1 cellular context compared by ENCODE assay signal in the genomic region with DNA sequence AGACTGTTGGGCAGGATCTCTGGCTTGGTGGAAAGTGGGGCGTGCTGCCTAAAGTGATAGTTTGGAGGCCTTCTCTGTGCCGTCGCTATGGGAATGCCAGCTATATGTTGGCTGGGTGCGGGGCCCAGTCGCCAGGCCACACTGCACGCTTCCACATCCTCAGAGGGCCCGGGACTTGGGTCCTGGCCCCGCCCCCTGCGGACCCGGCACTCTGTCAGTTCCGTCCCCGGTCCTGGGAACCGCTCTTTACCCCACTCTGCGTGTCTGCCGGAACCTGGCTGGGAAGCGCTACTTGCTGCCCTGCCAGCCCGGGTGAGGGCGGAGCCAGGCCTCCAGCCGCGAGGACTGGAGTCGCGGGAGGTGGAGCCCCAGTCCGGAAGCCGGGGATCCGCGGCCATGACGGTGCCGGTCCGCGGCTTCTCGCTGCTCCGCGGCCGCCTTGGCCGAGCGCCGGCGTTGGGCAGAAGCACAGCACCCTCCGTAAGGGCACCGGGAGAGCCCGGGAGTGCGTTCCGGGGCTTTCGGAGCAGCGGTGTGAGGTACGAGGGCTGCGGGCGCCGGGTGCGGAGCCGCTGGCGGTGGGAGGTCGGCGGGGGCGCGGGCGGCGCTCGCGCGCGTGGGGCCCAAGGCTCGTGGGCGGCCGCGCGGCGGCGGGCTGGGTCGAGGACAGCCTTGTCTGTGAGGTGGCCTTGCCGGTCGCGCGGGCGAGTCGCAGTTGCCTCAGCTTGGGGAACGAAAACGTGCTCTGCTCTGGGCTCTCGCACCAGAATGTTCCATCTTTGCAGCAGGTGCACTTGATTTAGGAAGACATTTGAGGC.
TF ChIP-seq lines count a peak whose summit lies in the region.

A gene (plus strand): TSS at position 376 of the 818 bp plus-strand sequence. CDS start 21 bp downstream, at position 397.

TF ChIP-seq in K562, 482 proteins besides CTCF, POLR2A, EP300 and RAD21 (continued from another document and continues in another):
- TF ChIP-seq, protein P1, sequence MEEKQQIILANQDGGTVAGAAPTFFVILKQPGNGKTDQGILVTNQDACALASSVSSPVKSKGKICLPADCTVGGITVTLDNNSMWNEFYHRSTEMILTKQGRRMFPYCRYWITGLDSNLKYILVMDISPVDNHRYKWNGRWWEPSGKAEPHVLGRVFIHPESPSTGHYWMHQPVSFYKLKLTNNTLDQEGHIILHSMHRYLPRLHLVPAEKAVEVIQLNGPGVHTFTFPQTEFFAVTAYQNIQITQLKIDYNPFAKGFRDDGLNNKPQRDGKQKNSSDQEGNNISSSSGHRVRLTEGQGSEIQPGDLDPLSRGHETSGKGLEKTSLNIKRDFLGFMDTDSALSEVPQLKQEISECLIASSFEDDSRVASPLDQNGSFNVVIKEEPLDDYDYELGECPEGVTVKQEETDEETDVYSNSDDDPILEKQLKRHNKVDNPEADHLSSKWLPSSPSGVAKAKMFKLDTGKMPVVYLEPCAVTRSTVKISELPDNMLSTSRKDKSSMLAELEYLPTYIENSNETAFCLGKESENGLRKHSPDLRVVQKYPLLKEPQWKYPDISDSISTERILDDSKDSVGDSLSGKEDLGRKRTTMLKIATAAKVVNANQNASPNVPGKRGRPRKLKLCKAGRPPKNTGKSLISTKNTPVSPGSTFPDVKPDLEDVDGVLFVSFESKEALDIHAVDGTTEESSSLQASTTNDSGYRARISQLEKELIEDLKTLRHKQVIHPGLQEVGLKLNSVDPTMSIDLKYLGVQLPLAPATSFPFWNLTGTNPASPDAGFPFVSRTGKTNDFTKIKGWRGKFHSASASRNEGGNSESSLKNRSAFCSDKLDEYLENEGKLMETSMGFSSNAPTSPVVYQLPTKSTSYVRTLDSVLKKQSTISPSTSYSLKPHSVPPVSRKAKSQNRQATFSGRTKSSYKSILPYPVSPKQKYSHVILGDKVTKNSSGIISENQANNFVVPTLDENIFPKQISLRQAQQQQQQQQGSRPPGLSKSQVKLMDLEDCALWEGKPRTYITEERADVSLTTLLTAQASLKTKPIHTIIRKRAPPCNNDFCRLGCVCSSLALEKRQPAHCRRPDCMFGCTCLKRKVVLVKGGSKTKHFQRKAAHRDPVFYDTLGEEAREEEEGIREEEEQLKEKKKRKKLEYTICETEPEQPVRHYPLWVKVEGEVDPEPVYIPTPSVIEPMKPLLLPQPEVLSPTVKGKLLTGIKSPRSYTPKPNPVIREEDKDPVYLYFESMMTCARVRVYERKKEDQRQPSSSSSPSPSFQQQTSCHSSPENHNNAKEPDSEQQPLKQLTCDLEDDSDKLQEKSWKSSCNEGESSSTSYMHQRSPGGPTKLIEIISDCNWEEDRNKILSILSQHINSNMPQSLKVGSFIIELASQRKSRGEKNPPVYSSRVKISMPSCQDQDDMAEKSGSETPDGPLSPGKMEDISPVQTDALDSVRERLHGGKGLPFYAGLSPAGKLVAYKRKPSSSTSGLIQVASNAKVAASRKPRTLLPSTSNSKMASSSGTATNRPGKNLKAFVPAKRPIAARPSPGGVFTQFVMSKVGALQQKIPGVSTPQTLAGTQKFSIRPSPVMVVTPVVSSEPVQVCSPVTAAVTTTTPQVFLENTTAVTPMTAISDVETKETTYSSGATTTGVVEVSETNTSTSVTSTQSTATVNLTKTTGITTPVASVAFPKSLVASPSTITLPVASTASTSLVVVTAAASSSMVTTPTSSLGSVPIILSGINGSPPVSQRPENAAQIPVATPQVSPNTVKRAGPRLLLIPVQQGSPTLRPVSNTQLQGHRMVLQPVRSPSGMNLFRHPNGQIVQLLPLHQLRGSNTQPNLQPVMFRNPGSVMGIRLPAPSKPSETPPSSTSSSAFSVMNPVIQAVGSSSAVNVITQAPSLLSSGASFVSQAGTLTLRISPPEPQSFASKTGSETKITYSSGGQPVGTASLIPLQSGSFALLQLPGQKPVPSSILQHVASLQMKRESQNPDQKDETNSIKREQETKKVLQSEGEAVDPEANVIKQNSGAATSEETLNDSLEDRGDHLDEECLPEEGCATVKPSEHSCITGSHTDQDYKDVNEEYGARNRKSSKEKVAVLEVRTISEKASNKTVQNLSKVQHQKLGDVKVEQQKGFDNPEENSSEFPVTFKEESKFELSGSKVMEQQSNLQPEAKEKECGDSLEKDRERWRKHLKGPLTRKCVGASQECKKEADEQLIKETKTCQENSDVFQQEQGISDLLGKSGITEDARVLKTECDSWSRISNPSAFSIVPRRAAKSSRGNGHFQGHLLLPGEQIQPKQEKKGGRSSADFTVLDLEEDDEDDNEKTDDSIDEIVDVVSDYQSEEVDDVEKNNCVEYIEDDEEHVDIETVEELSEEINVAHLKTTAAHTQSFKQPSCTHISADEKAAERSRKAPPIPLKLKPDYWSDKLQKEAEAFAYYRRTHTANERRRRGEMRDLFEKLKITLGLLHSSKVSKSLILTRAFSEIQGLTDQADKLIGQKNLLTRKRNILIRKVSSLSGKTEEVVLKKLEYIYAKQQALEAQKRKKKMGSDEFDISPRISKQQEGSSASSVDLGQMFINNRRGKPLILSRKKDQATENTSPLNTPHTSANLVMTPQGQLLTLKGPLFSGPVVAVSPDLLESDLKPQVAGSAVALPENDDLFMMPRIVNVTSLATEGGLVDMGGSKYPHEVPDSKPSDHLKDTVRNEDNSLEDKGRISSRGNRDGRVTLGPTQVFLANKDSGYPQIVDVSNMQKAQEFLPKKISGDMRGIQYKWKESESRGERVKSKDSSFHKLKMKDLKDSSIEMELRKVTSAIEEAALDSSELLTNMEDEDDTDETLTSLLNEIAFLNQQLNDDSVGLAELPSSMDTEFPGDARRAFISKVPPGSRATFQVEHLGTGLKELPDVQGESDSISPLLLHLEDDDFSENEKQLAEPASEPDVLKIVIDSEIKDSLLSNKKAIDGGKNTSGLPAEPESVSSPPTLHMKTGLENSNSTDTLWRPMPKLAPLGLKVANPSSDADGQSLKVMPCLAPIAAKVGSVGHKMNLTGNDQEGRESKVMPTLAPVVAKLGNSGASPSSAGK (IDR thresholded peaks at IDR 0.05), result peak; percentile 44; the same call in 1 of the 2 replicates
- peak; percentile 73 for TF ChIP-seq TAF9B (IDR thresholded peaks at IDR 0.05; ENCODE audit: partially characterized antibody)
- no peak; the same call in 1 of the 2 replicates for TF ChIP-seq BRD4 (IDR thresholded peaks at IDR 0.05)
- TF ChIP-seq CBX8 (IDR thresholded peaks at IDR 0.05; ENCODE audit: borderline replicate concordance, extremely low read depth, low read depth, low read length, poor library complexity, severe bottlenecking), result no peak
- TF ChIP-seq, protein P2, sequence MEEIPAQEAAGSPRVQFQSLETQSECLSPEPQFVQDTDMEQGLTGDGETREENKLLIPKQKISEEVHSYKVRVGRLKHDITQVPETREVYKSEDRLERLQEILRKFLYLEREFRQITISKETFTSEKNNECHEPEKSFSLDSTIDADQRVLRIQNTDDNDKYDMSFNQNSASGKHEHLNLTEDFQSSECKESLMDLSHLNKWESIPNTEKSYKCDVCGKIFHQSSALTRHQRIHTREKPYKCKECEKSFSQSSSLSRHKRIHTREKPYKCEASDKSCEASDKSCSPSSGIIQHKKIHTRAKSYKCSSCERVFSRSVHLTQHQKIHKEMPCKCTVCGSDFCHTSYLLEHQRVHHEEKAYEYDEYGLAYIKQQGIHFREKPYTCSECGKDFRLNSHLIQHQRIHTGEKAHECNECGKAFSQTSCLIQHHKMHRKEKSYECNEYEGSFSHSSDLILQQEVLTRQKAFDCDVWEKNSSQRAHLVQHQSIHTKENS (CRISPR knock-in tag; IDR thresholded peaks at IDR 0.05), result no peak
- TF ChIP-seq ZNF274 (IDR thresholded peaks at IDR 0.05; ENCODE audit: borderline replicate concordance, low read depth, low read length), result no peak
- TF ChIP-seq ZNF79 (CRISPR knock-in tag; IDR thresholded peaks at IDR 0.05; ENCODE audit: low read depth), result no peak
- no peak for TF ChIP-seq ZNF695 (CRISPR knock-in tag; IDR thresholded peaks at IDR 0.05)
- no peak for TF ChIP-seq ETV6 (IDR thresholded peaks at IDR 0.05; ENCODE audit: borderline replicate concordance in 1 of 2, low read depth in 2 of 2, low read length in 1 of 2)
- TF ChIP-seq ETV6 (CRISPR knock-in tag; IDR thresholded peaks at IDR 0.05; ENCODE audit: borderline replicate concordance), result no peak
- TF ChIP-seq MEF2A (IDR thresholded peaks at IDR 0.05; ENCODE audit: control insufficient read depth, low read depth, low read length), result no peak
- no peak for TF ChIP-seq ZNF586 (CRISPR knock-in tag; conservative IDR thresholded peaks at IDR 0.05)
- TF ChIP-seq, protein P3, sequence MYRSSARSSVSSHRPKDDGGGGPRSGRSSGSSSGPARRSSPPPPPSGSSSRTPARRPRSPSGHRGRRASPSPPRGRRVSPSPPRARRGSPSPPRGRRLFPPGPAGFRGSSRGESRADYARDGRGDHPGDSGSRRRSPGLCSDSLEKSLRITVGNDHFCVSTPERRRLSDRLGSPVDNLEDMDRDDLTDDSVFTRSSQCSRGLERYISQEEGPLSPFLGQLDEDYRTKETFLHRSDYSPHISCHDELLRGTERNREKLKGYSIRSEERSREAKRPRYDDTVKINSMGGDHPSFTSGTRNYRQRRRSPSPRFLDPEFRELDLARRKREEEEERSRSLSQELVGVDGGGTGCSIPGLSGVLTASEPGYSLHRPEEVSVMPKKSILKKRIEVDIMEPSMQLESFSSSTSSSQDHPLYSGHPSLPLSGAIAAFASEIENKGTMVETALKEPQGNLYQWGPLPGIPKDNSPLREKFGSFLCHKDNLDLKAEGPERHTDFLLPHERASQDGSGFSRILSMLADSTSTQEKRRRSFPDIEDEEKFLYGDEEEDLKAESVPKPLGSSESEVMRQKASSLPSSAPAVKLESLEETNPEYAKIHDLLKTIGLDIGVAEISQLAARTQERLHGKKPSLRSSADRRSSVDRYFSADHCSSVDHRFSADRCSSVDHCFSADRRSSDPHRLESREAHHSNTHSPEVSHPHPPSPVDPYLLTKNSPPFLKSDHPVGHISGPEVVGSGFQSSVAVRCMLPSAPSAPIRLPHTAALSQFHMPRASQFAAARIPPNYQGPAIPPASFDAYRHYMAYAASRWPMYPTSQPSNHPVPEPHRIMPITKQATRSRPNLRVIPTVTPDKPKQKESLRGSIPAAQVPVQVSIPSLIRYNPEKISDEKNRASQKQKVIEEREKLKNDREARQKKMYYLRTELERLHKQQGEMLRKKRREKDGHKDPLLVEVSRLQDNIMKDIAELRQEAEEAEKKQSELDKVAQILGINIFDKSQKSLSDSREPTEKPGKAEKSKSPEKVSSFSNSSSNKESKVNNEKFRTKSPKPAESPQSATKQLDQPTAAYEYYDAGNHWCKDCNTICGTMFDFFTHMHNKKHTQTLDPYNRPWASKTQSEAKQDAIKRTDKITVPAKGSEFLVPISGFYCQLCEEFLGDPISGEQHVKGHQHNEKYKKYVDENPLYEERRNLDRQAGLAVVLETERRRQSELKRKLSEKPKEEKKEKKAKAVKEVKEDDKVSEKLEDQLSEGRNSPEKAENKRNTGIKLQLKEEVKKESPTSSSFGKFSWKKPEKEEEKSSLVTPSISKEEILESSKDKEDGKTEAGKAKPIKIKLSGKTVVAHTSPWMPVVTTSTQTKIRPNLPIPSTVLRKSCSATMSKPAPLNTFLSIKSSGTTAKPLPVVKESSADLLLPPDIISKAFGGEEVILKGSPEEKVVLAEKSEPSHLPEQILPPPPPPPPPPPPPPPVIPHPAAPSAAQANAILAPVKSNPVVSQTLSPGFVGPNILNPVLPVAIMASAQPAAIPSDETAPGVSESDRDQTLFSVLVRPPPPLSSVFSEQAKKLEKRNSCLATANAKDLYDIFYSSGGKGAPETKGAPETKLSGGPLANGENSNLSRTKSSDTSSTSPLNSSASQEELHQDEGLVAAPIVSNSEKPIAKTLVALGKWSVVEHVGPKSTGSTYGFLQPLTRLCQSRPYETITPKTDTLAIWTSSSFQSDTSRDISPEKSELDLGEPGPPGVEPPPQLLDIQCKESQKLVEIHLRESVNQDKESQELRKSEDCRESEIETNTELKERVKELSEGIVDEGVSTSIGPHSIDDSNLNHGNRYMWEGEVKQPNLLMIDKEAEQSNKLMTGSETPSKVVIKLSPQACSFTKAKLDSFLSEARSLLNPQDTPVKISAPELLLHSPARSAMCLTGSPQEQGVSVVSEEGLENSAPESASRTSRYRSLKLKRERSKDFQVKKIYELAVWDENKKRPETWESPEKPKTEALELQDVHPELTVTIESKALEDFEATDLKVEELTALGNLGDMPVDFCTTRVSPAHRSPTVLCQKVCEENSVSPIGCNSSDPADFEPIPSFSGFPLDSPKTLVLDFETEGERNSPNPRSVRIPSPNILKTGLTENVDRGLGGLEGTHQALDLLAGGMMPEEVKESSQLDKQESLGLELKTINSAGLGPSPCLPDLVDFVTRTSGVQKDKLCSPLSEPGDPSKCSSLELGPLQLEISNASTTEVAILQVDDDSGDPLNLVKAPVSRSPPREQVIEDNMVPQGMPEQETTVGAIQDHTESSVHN (IDR thresholded peaks at IDR 0.05; ENCODE audit: borderline replicate concordance in 1 of 2, low read depth in 1 of 2), result no peak; a peak in 1 of 4 replicates
- no peak for TF ChIP-seq SRSF3 (IDR thresholded peaks at IDR 0.05; ENCODE audit: insufficient read depth, low read length)
- no peak for TF ChIP-seq U2AF2 (optimal IDR thresholded peaks at IDR 0.05; ENCODE audit: low read depth, low read length)
- TF ChIP-seq, protein P4, sequence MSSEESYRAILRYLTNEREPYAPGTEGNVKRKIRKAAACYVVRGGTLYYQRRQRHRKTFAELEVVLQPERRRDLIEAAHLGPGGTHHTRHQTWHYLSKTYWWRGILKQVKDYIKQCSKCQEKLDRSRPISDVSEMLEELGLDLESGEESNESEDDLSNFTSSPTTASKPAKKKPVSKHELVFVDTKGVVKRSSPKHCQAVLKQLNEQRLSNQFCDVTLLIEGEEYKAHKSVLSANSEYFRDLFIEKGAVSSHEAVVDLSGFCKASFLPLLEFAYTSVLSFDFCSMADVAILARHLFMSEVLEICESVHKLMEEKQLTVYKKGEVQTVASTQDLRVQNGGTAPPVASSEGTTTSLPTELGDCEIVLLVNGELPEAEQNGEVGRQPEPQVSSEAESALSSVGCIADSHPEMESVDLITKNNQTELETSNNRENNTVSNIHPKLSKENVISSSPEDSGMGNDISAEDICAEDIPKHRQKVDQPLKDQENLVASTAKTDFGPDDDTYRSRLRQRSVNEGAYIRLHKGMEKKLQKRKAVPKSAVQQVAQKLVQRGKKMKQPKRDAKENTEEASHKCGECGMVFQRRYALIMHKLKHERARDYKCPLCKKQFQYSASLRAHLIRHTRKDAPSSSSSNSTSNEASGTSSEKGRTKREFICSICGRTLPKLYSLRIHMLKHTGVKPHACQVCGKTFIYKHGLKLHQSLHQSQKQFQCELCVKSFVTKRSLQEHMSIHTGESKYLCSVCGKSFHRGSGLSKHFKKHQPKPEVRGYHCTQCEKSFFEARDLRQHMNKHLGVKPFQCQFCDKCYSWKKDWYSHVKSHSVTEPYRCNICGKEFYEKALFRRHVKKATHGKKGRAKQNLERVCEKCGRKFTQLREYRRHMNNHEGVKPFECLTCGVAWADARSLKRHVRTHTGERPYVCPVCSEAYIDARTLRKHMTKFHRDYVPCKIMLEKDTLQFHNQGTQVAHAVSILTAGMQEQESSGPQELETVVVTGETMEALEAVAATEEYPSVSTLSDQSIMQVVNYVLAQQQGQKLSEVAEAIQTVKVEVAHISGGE (CRISPR knock-in tag; IDR thresholded peaks at IDR 0.05), result peak; percentile 87 to 99 (median 93); a peak in 5 of 6 replicates
- no peak for TF ChIP-seq ZFPM2 (CRISPR knock-in tag; IDR thresholded peaks at IDR 0.05)
- no peak for TF ChIP-seq ARID2 (IDR thresholded peaks at IDR 0.05)
- no peak for TF ChIP-seq RBM15 (IDR thresholded peaks at IDR 0.05; ENCODE audit: insufficient read depth, low read length)
- peak; percentile 36; the same call in 1 of the 2 replicates for TF ChIP-seq CBX1 (IDR thresholded peaks at IDR 0.05; ENCODE audit: low read depth)
- TF ChIP-seq ZNF354B (CRISPR knock-in tag; IDR thresholded peaks at IDR 0.05), result no peak
- no peak for TF ChIP-seq NUFIP1 (IDR thresholded peaks at IDR 0.05; ENCODE audit: partially characterized antibody)
